In genomic region chr3:151232403-151232802, GRCh38 we compare ENCODE assay signal across 6 cellular contexts. TPM values are rescaled to one million over a fixed set of nuclear protein-coding genes. Genes with fewer than 3 reads are reported as not detected.
"Had no signal": no experiment of that assay in that cellular context is flagged by ENCODE, and none has a peak within 500 bp of the region (broad histone marks: within the 10 kb centered on the region; RNA-seq: fewer than 3 reads in every experiment).

No MANE protein-coding gene starts in this region.

RNA-seq across cellular contexts. Expression of gene GPR171, which starts 29.4 kb away (rescaled TPM):
- total RNA-seq: dermis microvascular lymphatic vessel endothelial cell, endodermal cell, glomerular endothelial cell, kidney epithelial cell, lung microvascular endothelial cell had no signal
- polyA plus RNA-seq: keratinocyte had no signal

RNA-seq across cellular contexts. Expression of gene P2RY14, which starts 45.9 kb away (rescaled TPM):
- total RNA-seq: dermis microvascular lymphatic vessel endothelial cell, endodermal cell, glomerular endothelial cell, kidney epithelial cell, lung microvascular endothelial cell had no signal
- polyA plus RNA-seq: keratinocyte had no signal
